In genomic region chr7:24788075-24788474, GRCh38 we compare ENCODE assay signal across 11 cellular contexts. TPM values are rescaled to one million over a fixed set of nuclear protein-coding genes. Genes with fewer than 3 reads are reported as not detected.
DNase-seq lines count a peak whose midpoint lies in the region; ATAC-seq and TF ChIP-seq lines count a peak whose summit lies in the region.
"Had no signal": no experiment of that assay in that cellular context is flagged by ENCODE, and none has a peak within 500 bp of the region (broad histone marks: within the 10 kb centered on the region; RNA-seq: fewer than 3 reads in every experiment).

No MANE protein-coding gene starts in this region.

- TF ChIP-seq CTCF in heart left ventricle (IDR thresholded peaks at IDR 0.05): peak in 8 of 12 donors; percentile 9 to 38 (median 23)
- TF ChIP-seq CTCF in PC-3 (conservative IDR thresholded peaks at IDR 0.05; ENCODE audit: low read depth, low read length): peak; percentile 67
- peak; percentile 45 for TF ChIP-seq CTCF in fibroblast of mammary gland (conservative IDR thresholded peaks at IDR 0.05; ENCODE audit: control insufficient read depth, insufficient read depth, low read depth, low read length)
- peak; percentile 34 for TF ChIP-seq CTCF in upper lobe of right lung (IDR thresholded peaks at IDR 0.05)

- BruUV-seq in PC-3 (replicated peaks; lab: Mats Ljungman, UMichigan): no TSS peak

- TF ChIP-seq POLR2A in heart left ventricle (IDR thresholded peaks at IDR 0.05): no peak

- no peaks in the 10 kb centered on the region for H3K79me2 ChIP-seq in PC-3 (ENCODE audit: low read length)

- H3K27me3 ChIP-seq in heart left ventricle (no peaks in the 10 kb centered on the region), PC-3 (ENCODE audit: low read length) (no peaks in the 10 kb centered on the region), upper lobe of right lung (no peaks in the 10 kb centered on the region)
- H3K27me3 ChIP-seq: BLaER1 treated with 17β-estradiol and CSF1 and Interleukin-3, amounts not matched to agents 10 nM and 100 nM had no signal

- CTCF ChIA-PET in PC-3 (lab: Charles Lee): no interaction called here

- H3K9ac ChIP-seq in PC-3 (ENCODE audit: low read length): no peak overlapping the region
- H3K9ac ChIP-seq: BLaER1 treated with 17β-estradiol and CSF1 and Interleukin-3, amounts not matched to agents 10 nM and 100 nM had no signal

- H3K4me1 ChIP-seq in heart left ventricle: peaks cover 0 to 7% (median 0%) of the 10 kb centered on the region in 12 donors
- peaks cover 13% of the 10 kb centered on the region for H3K4me1 ChIP-seq in PC-3 (ENCODE audit: insufficient read depth, low read length)
- H3K4me1 ChIP-seq in upper lobe of right lung: no peaks in the 10 kb centered on the region

- H3F3A ChIP-seq in PC-3 (ENCODE audit: low read length, unreplicated experiment): no peaks in the 10 kb centered on the region

- POLR2A ChIA-PET in PC-3 (lab: Charles Lee; ENCODE audit: unreplicated experiment): no interaction called here

- no peak overlapping the region for H3K4me3 ChIP-seq in heart left ventricle
- no peak overlapping the region for H3K4me3 ChIP-seq in PC-3 (ENCODE audit: low read length)
- no peak overlapping the region for H3K4me3 ChIP-seq in fibroblast of mammary gland (ENCODE audit: control insufficient read depth, low read depth, low read length)
- no peak overlapping the region for H3K4me3 ChIP-seq in upper lobe of right lung
- H3K4me3 ChIP-seq: BLaER1 treated with 17β-estradiol and CSF1 and Interleukin-3, amounts not matched to agents 10 nM and 100 nM had no signal

- H3K9me3 ChIP-seq in heart left ventricle (peaks cover 0 to 3% (median 0%) of the 10 kb centered on the region in 12 donors), PC-3 (ENCODE audit: low read length) (no peaks in the 10 kb centered on the region), upper lobe of right lung (no peaks in the 10 kb centered on the region)

- DNase-seq in heart left ventricle (no peak), Right ventricle myocardium inferior (ENCODE audit: missing footprints) (no peak), PC-3 (no peak), fibroblast of mammary gland (ENCODE audit: low read depth) (no peak), upper lobe of right lung (no peak), NCI-H187 treated with DMSO at 0.1 percent for 48 hours (lab: John Stamatoyannopoulos, UW) (no peak), GM03348 (ENCODE audit: low spot score) (no peak), Kasumi-1 (lab: John Stamatoyannopoulos, UW) (no peak)
- DNase-seq: activated T-cell treated with anti-CD3 and anti-CD28 coated beads for 4 hours, anterior cingulate cortex had no signal

- WGBS in heart left ventricle, 4 donors: 93 to 97% (median 95%) methylated on average over 9 of the region's 9 CpGs

- ATAC-seq in heart left ventricle: no peak
- ATAC-seq in Right ventricle myocardium inferior: no peak
- no peak for ATAC-seq in PC-3
- ATAC-seq in upper lobe of right lung: no peak

- H3K36me3 ChIP-seq in heart left ventricle: no peaks in the 10 kb centered on the region
- H3K36me3 ChIP-seq in PC-3 (ENCODE audit: low read depth, low read length): no peaks in the 10 kb centered on the region
- no peaks in the 10 kb centered on the region for H3K36me3 ChIP-seq in upper lobe of right lung

- no peak overlapping the region for H2AFZ ChIP-seq in PC-3 (ENCODE audit: low read length)

- H3K27ac ChIP-seq in heart left ventricle (no peak overlapping the region), PC-3 (ENCODE audit: low read length) (no peak overlapping the region), upper lobe of right lung (no peak overlapping the region)

- no peaks in the 10 kb centered on the region for H4K20me1 ChIP-seq in PC-3 (ENCODE audit: low read length)
- H4K20me1 ChIP-seq: BLaER1 treated with 17β-estradiol and CSF1 and Interleukin-3, amounts not matched to agents 10 nM and 100 nM had no signal

- intact Hi-C loops in heart left ventricle (cut with DNase I): no loop called here
- intact Hi-C loops in Right ventricle myocardium inferior (cut with DNase I): no loop called here
- intact Hi-C loops in PC-3 (cut with micrococcal nuclease): no loop called here
- intact Hi-C loops in upper lobe of right lung (cut with DNase I): no loop called here

- H3K4me2 ChIP-seq in PC-3 (ENCODE audit: low read length): no peak overlapping the region

- H3K9me2 ChIP-seq in PC-3 (replicated peaks; ENCODE audit: low read length): no peaks in the 10 kb centered on the region

RNA-seq across cellular contexts. Expression of gene GSDME, which starts 30.8 kb away (rescaled TPM):
- total RNA-seq in heart left ventricle (10 to 100 TPM in 2 of 9 donors, 1 to 10 TPM in 7; 2.6 to 17.4 (median 4.9) TPM), Right ventricle myocardium inferior (4.1 TPM), PC-3 (2014; rRNA removed) (12.0 and 16.6 TPM in 2 replicates), upper lobe of right lung (13.4 TPM)
- polyA plus RNA-seq in heart left ventricle: 1 to 10 TPM; 2.6 to 5.8 TPM
